ENCODE assay signal across 1 cellular context in genomic region chr16:1990336-1991134, GRCh38.
A peak's percentile ranks its signal among the peaks of the same experiment; 100 is the strongest.
TF ChIP-seq lines count a peak whose summit lies in the region.

No MANE protein-coding gene starts in this region.

TF ChIP-seq in K562, 482 proteins besides CTCF, POLR2A, EP300 and RAD21 (continues in another document):
- no peak for TF ChIP-seq ILK (tag; IDR thresholded peaks at IDR 0.05; ENCODE audit: borderline replicate concordance, low read depth)
- no peak for TF ChIP-seq MCM3 (IDR thresholded peaks at IDR 0.05)
- peak in 1 of 2 experiments; percentile 38; a peak in 1 of 4 replicates for TF ChIP-seq MAZ (CRISPR knock-in tag; conservative IDR thresholded peaks at IDR 0.05 in 1 of 2, IDR thresholded peaks at IDR 0.05 in 1 of 2)
- TF ChIP-seq GABPB1 (CRISPR knock-in tag; IDR thresholded peaks at IDR 0.05), result peak; percentile 60
- TF ChIP-seq POLR2G (IDR thresholded peaks at IDR 0.05; ENCODE audit: low read depth, low read length), result peak; percentile 20; the same call in 1 of the 2 replicates
- TF ChIP-seq NFIC (IDR thresholded peaks at IDR 0.05), result peak; percentile 24; the same call in 1 of the 2 replicates
- TF ChIP-seq TAF9B (IDR thresholded peaks at IDR 0.05; ENCODE audit: partially characterized antibody), result no peak
- TF ChIP-seq TGIF2 (CRISPR knock-in tag; IDR thresholded peaks at IDR 0.05), result 0 out of 2 replicates have a peak, but pooled peaks have one; percentile 42
- peak; percentile 47 for TF ChIP-seq EGR1 (conservative IDR thresholded peaks at IDR 0.05)
- peak; percentile 48; the same call in 1 of the 2 replicates for TF ChIP-seq VEZF1 (CRISPR knock-in tag; IDR thresholded peaks at IDR 0.05)
- peak; percentile 35; the same call in 1 of the 2 replicates for TF ChIP-seq RBFOX2 (IDR thresholded peaks at IDR 0.05; ENCODE audit: low read depth, low read length)
- TF ChIP-seq CREB1 (IDR thresholded peaks at IDR 0.05), result 0 out of 2 replicates have a peak, but pooled peaks have one; percentile 31
- peak; percentile 71; the same call in 1 of the 2 replicates for TF ChIP-seq CREB1 (CRISPR knock-in tag; IDR thresholded peaks at IDR 0.05)
- 0 out of 2 replicates have a peak, but pooled peaks have one; percentile 81 for TF ChIP-seq RERE (CRISPR knock-in tag; IDR thresholded peaks at IDR 0.05; ENCODE audit: borderline replicate concordance)
- TF ChIP-seq ATF7 (IDR thresholded peaks at IDR 0.05), result peak; percentile 96
- 0 out of 2 replicates have a peak, but pooled peaks have one; percentile 51 for TF ChIP-seq ARID4B (CRISPR knock-in tag; IDR thresholded peaks at IDR 0.05)
- TF ChIP-seq KAT7 (CRISPR knock-in tag; IDR thresholded peaks at IDR 0.05; ENCODE audit: borderline replicate concordance), result 0 out of 2 replicates have a peak, but pooled peaks have one; percentile 53
- peak; percentile 86 for TF ChIP-seq ESRRA (IDR thresholded peaks at IDR 0.05; ENCODE audit: borderline replicate concordance, low read depth)
- TF ChIP-seq DPF2 (IDR thresholded peaks at IDR 0.05), result peak; percentile 35; the same call in 1 of the 2 replicates
- peak; percentile 45; the same call in 1 of the 2 replicates for TF ChIP-seq PHF8 (IDR thresholded peaks at IDR 0.05; ENCODE audit: borderline replicate concordance, low read length)
- no peak for TF ChIP-seq COPS2 (conservative IDR thresholded peaks at IDR 0.05)
- TF ChIP-seq ZBTB40 (IDR thresholded peaks at IDR 0.05), result 0 out of 2 replicates have a peak, but pooled peaks have one; percentile 23
- TF ChIP-seq ZBTB40 (CRISPR knock-in tag; IDR thresholded peaks at IDR 0.05), result no peak
- peak; percentile 85; the same call in 1 of the 2 replicates for TF ChIP-seq ATF2 (CRISPR knock-in tag; IDR thresholded peaks at IDR 0.05)
- peak; percentile 92 for TF ChIP-seq ZFP36 (IDR thresholded peaks at IDR 0.05; ENCODE audit: low read depth, low read length, partially characterized antibody)
- peak; percentile 28; the same call in 1 of the 2 replicates for TF ChIP-seq ARID1B (IDR thresholded peaks at IDR 0.05)
- TF ChIP-seq HNRNPL (IDR thresholded peaks at IDR 0.05; ENCODE audit: low read depth, low read length), result no peak
- TF ChIP-seq TFAM (CRISPR knock-in tag; conservative IDR thresholded peaks at IDR 0.05), result no peak
- TF ChIP-seq MNT (conservative IDR thresholded peaks at IDR 0.05), result 0 out of 4 replicates have a peak, but pooled peaks of 1 of the 2 experiments have one; percentile 18
- TF ChIP-seq JUND (IDR thresholded peaks at IDR 0.05; ENCODE audit: borderline replicate concordance, low read depth, low read length), result peak; percentile 89
- peak; percentile 75; the same call in 1 of the 3 replicates for TF ChIP-seq JUND (tag; IDR thresholded peaks at IDR 0.05; ENCODE audit: borderline replicate concordance, low read depth, low read length)
- no peak for TF ChIP-seq MYBL2 (IDR thresholded peaks at IDR 0.05; ENCODE audit: low read depth)
- TF ChIP-seq MYBL2 (CRISPR knock-in tag; IDR thresholded peaks at IDR 0.05; ENCODE audit: borderline replicate concordance), result no peak
- peak; percentile 91; the same call in 1 of the 2 replicates for TF ChIP-seq ZBTB7A (IDR thresholded peaks at IDR 0.05; ENCODE audit: borderline replicate concordance, control insufficient read depth, low read depth, low read length)
